8 cellular contexts compared by ENCODE assay signal in genomic region chr5:180784497-180785097, GRCh38. TPM values are rescaled to one million over a fixed set of nuclear protein-coding genes. Genes with fewer than 3 reads are reported as not detected.
DNase-seq lines count a peak whose midpoint lies in the region; ATAC-seq lines count a peak whose summit lies in the region.

No MANE protein-coding gene starts in this region.

- no peak overlapping the region for H3K4me3 Mint-ChIP-seq in activated CD4-positive, alpha-beta T cell treated with anti-CD3 and anti-CD28 coated beads, Interleukin-2, amount 10 ng/mL, durations not matched to agents 24 days and 14 days

- no peaks in the 10 kb centered on the region for H3K9me3 Mint-ChIP-seq in activated CD4-positive, alpha-beta T cell treated with anti-CD3 and anti-CD28 coated beads, Interleukin-2, amount 10 ng/mL, durations not matched to agents 24 days and 14 days

- H3K4me1 Mint-ChIP-seq in activated CD4-positive, alpha-beta T cell treated with anti-CD3 and anti-CD28 coated beads, Interleukin-2, amount 10 ng/mL, durations not matched to agents 24 days and 14 days: peaks cover 14% of the 10 kb centered on the region

- H3K27ac Mint-ChIP-seq in activated CD4-positive, alpha-beta T cell treated with anti-CD3 and anti-CD28 coated beads, Interleukin-2, amount 10 ng/mL, durations not matched to agents 24 days and 14 days: no peak overlapping the region

- intact Hi-C loops in activated CD4-positive, alpha-beta T cell treated with anti-CD3 and anti-CD28 coated beads, Interleukin-2, amount 10 ng/mL, durations not matched to agents 24 days and 14 days (cut with micrococcal nuclease): loop anchor here (1.0 to 5.0 kb wide), 2 partner anchors 18 to 268 kb away; partner anchors contain the start of gene MGAT1

- H3K36me3 Mint-ChIP-seq in activated CD4-positive, alpha-beta T cell treated with anti-CD3 and anti-CD28 coated beads, Interleukin-2, amount 10 ng/mL, durations not matched to agents 24 days and 14 days (ENCODE audit: low read depth): peaks cover 11% of the 10 kb centered on the region

- no peaks in the 10 kb centered on the region for H3K27me3 Mint-ChIP-seq in activated CD4-positive, alpha-beta T cell treated with anti-CD3 and anti-CD28 coated beads, Interleukin-2, amount 10 ng/mL, durations not matched to agents 24 days and 14 days

- ATAC-seq in GM21526 (IDR thresholded peaks at IDR 0.05; ENCODE audit: low FRiP score, unreplicated experiment): peak; percentile 74
- no peak for ATAC-seq in HG03108 (IDR thresholded peaks at IDR 0.05; ENCODE audit: unreplicated experiment)

- DNase-seq in DMS114 treated with DMSO at 0.1 percent for 48 hours (lab: John Stamatoyannopoulos, UW; ENCODE audit: unreplicated experiment): peak; percentile 64
- DNase-seq in NCI-H2029 treated with DMSO at 0.1 percent for 48 hours (lab: John Stamatoyannopoulos, UW): peak; percentile 18
- DNase-seq in activated CD4-positive, alpha-beta T cell treated with anti-CD3 and anti-CD28 coated beads, Interleukin-2, amount 10 ng/mL, durations not matched to agents 24 days and 14 days: peak; percentile 89
- DNase-seq in dermis microvascular lymphatic vessel endothelial cell (ENCODE audit: low read depth in 2 of 2): peak; percentile 75 to 88
- DNase-seq in lung microvascular endothelial cell (ENCODE audit: low read depth in 2 of 2): peak; percentile 89 to 92
- DNase-seq in stimulated activated CD8-positive, alpha-beta memory T cell treated with anti-CD3 and anti-CD28 coated beads, Interleukin-12 subunit alpha, Interleukin-12 subunit beta, amount 100 ng/mL, for 4 hours (ENCODE audit: low read depth): peak; percentile 41

RNA-seq across cellular contexts. Expression of gene MGAT1, which starts 18.0 kb away (rescaled TPM):
- total RNA-seq in activated CD4-positive, alpha-beta T cell treated with anti-CD3 and anti-CD28 coated beads, Interleukin-2, amount 10 ng/mL, durations not matched to agents 24 days and 14 days: 119 and 122 TPM in 2 replicates
- 67.9 and 139 TPM in 2 replicates for total RNA-seq in dermis microvascular lymphatic vessel endothelial cell
- 65.8 and 129 TPM in 2 replicates for total RNA-seq in lung microvascular endothelial cell

RNA-seq across cellular contexts. Expression of gene OR2Y1, which starts 44.7 kb away (rescaled TPM):
- not detected in 2 replicates for total RNA-seq in activated CD4-positive, alpha-beta T cell treated with anti-CD3 and anti-CD28 coated beads, Interleukin-2, amount 10 ng/mL, durations not matched to agents 24 days and 14 days
- total RNA-seq in dermis microvascular lymphatic vessel endothelial cell (not detected in 2 replicates), lung microvascular endothelial cell (not detected in 2 replicates)

Comparison
In these comparisons a context has a peak if more than half of its experiments do, and no peak if none do; other contexts are left out.
1. DNase-seq: peak in every context shown above with its lines; median percentile 90 in lung microvascular endothelial cell; 89 in activated CD4-positive, alpha-beta T cell treated with anti-CD3 and anti-CD28 coated beads, Interleukin-2, amount 10 ng/mL, durations not matched to agents 24 days and 14 days; 82 in dermis microvascular lymphatic vessel endothelial cell; 64 in DMS114 treated with DMSO at 0.1 percent for 48 hours; 41 in stimulated activated CD8-positive, alpha-beta memory T cell treated with anti-CD3 and anti-CD28 coated beads, Interleukin-12 subunit alpha, Interleukin-12 subunit beta, amount 100 ng/mL, for 4 hours; 18 in NCI-H2029 treated with DMSO at 0.1 percent for 48 hours.